ENCODE assay signal across 8 cellular contexts in the genomic region with DNA sequence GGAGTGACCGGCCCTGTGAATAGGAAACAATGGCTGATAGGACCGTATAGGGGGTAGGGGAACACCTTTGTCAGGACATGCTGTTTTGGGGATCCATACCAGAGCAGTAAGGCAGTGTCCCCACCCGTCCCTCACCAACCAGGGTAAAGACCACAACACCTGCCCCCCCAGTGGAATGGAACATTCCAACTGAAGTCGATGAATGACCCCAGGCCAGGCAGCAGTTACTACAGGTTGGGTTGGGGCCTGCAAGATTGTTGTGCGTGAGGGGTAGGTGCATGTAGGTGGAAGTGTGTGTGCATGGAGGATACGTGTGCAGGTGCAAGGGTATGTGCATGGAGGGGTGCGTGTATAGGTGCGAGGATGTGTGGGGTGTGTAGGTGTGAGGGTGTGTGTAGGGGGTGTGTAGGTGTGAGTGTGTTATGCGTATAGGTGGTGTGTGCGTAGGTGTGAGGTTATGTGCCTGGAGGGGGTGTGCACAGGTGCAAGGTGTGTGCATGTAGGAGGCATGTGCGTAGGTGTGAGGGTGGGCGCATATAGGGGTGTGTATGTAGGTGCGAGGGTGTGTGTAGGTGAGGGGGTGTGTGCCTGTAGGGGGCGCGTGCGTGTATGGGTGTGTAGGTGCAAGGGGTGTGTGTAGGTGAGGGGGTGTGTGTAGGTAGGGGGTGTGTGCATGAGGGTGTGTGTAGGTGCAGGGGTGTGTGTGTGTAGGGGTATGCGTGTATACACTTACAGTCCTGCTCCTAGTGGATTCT. TPM values are rescaled to one million over a fixed set of nuclear protein-coding genes. Genes with fewer than 3 reads are reported as not detected.
DNase-seq lines count a peak whose midpoint lies in the region; ATAC-seq and TF ChIP-seq lines count a peak whose summit lies in the region.

No MANE protein-coding gene starts in this region.

- no peak for DNase-seq in heart right ventricle
- no peak for DNase-seq in cardiac septum (ENCODE audit: low spot score)
- peak; percentile 35 to 43 for DNase-seq in activated T-cell treated with anti-CD3 and anti-CD28 coated beads, Interleukin-2, amount 50 U/mL, for 48 hours
- DNase-seq in tibial nerve (ENCODE audit: low spot score in 2 of 2), result no peak
- DNase-seq in NCI-H187 treated with DMSO at 0.1 percent for 48 hours (lab: John Stamatoyannopoulos, UW), result no peak
- no peak for DNase-seq in NCI-H1417 treated with DMSO at 0.1 percent for 48 hours (lab: John Stamatoyannopoulos, UW)

- TF ChIP-seq POLR2A in tibial nerve (IDR thresholded peaks at IDR 0.05), result no peak

- TF ChIP-seq CTCF in heart right ventricle (IDR thresholded peaks at IDR 0.05) (no peak), tibial nerve (IDR thresholded peaks at IDR 0.05) (no peak)

- 90 to 92% methylated on average over 17 of the region's 17 CpGs for WGBS in heart right ventricle, 2 donors
- WGBS in tibial nerve, 2 donors, result 84 to 88% methylated on average over 17 of the region's 17 CpGs

- no peak overlapping the region for H3K9ac ChIP-seq in iPS-15b (ENCODE audit: low read depth, low read length)

- TF ChIP-seq EP300 in tibial nerve (IDR thresholded peaks at IDR 0.05), result no peak

- no peaks in the 10 kb centered on the region for H3K27me3 ChIP-seq in heart right ventricle
- no peaks in the 10 kb centered on the region for H3K27me3 ChIP-seq in iPS-15b (ENCODE audit: control insufficient read depth, insufficient read depth, low read length)
- H3K27me3 ChIP-seq in tibial nerve, result no peaks in the 10 kb centered on the region

- intact Hi-C loops in heart right ventricle (cut with DNase I), result no loop called here
- intact Hi-C loops in cardiac septum (cut with DNase I), result no loop called here

- H3K9me3 ChIP-seq in heart right ventricle (no peaks in the 10 kb centered on the region), iPS-15b (ENCODE audit: control insufficient read depth, insufficient read depth, low read length) (no peaks in the 10 kb centered on the region), tibial nerve (no peaks in the 10 kb centered on the region)

- H3K4me3 ChIP-seq in heart right ventricle (peak overlapping the region in 7 of 10 donors; percentile 53 to 93 (median 81)), iPS-15b (ENCODE audit: low read depth, low read length) (peak overlapping the region; percentile 72), tibial nerve (peak overlapping the region in 1 of 4 donors; percentile 84)

- no peak for ATAC-seq in heart right ventricle
- no peak for ATAC-seq in HG03460 (IDR thresholded peaks at IDR 0.05; ENCODE audit: unreplicated experiment)

- H3K4me1 ChIP-seq in heart right ventricle (peaks cover 26 to 70% (median 54%) of the 10 kb centered on the region in 9 donors), iPS-15b (ENCODE audit: control insufficient read depth, insufficient read depth, low read length) (peaks cover 21% of the 10 kb centered on the region), tibial nerve (peaks cover 0 to 82% (median 37%) of the 10 kb centered on the region in 4 donors)

- H3K27ac ChIP-seq in heart right ventricle (peak overlapping the region in 7 of 10 donors; percentile 87 to 97 (median 94)), tibial nerve (peak overlapping the region in 3 of 4 donors; percentile 88 to 92 (median 89))

- H3K36me3 ChIP-seq in heart right ventricle, result peaks cover 0 to 26% (median 0%) of the 10 kb centered on the region in 9 donors
- H3K36me3 ChIP-seq in iPS-15b (ENCODE audit: control insufficient read depth, insufficient read depth, low read length), result peaks cover 11% of the 10 kb centered on the region
- no peaks in the 10 kb centered on the region for H3K36me3 ChIP-seq in tibial nerve

RNA-seq across cellular contexts. Expression of a gene that starts 32.9 kb away (rescaled TPM):
- 10 to 100 TPM; 16.3 to 30.0 (median 18.7) TPM for total RNA-seq in heart right ventricle
- polyA plus RNA-seq in heart right ventricle, result 10 to 100 TPM; 15.5 to 20.6 TPM
- total RNA-seq in cardiac septum, result 20.2 TPM
- total RNA-seq in tibial nerve, result 10 to 100 TPM; 26.9 to 44.7 (median 36.2) TPM

Comparison
In these comparisons a context has a peak if more than half of its experiments do, and no peak if none do; other contexts are left out.
1. DNase-seq: peak in activated T-cell treated with anti-CD3 and anti-CD28 coated beads, Interleukin-2, amount 50 U/mL, for 48 hours (2 of 2); none in heart right ventricle (0 of 2), cardiac septum (single experiment), tibial nerve (0 of 2), NCI-H187 treated with DMSO at 0.1 percent for 48 hours (single experiment) and NCI-H1417 treated with DMSO at 0.1 percent for 48 hours (single experiment).